8 cellular contexts compared by ENCODE assay signal in the genomic region with DNA sequence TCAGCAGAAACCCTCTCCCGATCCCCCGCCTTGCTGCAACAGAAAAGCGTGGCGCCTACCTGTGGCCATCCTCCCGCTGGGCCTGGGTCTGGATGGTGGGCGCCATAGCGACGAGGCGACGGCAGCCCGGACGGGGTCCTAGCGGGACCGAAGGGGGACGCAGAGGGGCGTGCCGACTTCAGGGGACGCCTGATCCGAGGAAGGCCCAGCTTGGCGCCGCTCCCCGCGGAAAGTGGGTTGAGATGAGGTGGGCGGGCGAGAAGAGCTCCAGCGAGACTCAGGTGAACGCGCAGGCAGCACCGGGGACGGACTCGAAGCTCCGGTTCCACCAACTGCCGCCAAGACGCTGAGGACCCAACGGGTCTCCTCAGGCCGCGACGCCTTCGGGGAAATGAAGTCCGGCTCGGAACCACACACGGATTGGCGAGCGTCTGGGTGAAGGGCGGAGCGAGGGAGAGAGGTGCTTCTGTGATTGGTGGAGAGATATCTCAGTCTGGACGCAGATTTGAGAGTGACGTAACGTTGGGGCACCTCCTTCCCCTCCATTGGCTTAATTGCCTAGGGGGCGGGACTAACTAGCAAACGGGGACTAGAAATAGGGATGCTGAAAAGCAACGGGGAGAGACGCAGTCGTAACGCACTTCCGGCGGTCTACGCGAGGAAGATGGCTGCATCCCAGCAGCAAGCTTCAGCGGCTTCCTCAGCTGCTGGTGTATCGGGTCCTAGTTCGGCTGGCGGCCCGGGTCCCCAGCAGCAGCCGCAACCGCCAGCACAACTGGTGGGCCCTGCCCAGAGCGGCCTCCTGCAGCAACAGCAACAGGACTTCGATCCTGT. TPM values are rescaled to one million over a fixed set of nuclear protein-coding genes. Genes with fewer than 3 reads are reported as not detected.
DNase-seq lines count a peak whose midpoint lies in the region; ATAC-seq and TF ChIP-seq lines count a peak whose summit lies in the region.

Gene MED29, plus strand, starts transcription at position 620 of the 834 bp plus-strand sequence. Its CDS starts 45 bp downstream, at position 665.
Gene PAF1, minus strand, starts transcription at position 348 of the 834 bp plus-strand sequence. Its CDS starts 242 bp downstream, at position 106.

- peak in 1 of 3 experiments; percentile 8 for TF ChIP-seq CTCF in ascending aorta (IDR thresholded peaks at IDR 0.05)
- TF ChIP-seq CTCF in uterus (IDR thresholded peaks at IDR 0.05), result peak in 1 of 4 experiments; percentile 27

- peak; percentile 90 for ATAC-seq in GM18502 (IDR thresholded peaks at IDR 0.05; ENCODE audit: poor library complexity, unreplicated experiment)
- peak; percentile 86 for ATAC-seq in HG02970 (IDR thresholded peaks at IDR 0.05; ENCODE audit: low FRiP score, unreplicated experiment)
- ATAC-seq in right cardiac atrium, result peak; percentile 96 to 97

- peak within 1 kb of the TSS; percentile 98 to 100 for H3K27ac ChIP-seq in ascending aorta
- H3K27ac ChIP-seq in right cardiac atrium (ENCODE audit: low read length), result peak within 1 kb of the TSS; percentile 96
- peak within 1 kb of the TSS; percentile 88 to 99 for H3K27ac ChIP-seq in uterus

- peaks cover 14% of the 10 kb centered on the region for H3K4me1 Mint-ChIP-seq in T-helper 2 cell treated with Interferon-gamma antibody and Interleukin-4, amounts not matched to agents 5 μg/mL and 100 μg/mL, for 36 hours (ENCODE audit: low read depth)

- peak within 1 kb of the TSS; percentile 98 for H3K27ac Mint-ChIP-seq in T-helper 2 cell treated with Interferon-gamma antibody and Interleukin-4, amounts not matched to agents 5 μg/mL and 100 μg/mL, for 36 hours

- H3K36me3 ChIP-seq in ascending aorta, result peaks cover 54 to 57% of the 10 kb centered on the region in 2 donors
- no peaks in the 10 kb centered on the region for H3K36me3 ChIP-seq in uterus

- H3K36me3 Mint-ChIP-seq in T-helper 2 cell treated with Interferon-gamma antibody and Interleukin-4, amounts not matched to agents 5 μg/mL and 100 μg/mL, for 36 hours (ENCODE audit: low read depth), result peaks cover 56% of the 10 kb centered on the region

- peak; percentile 77 to 89 for TF ChIP-seq POLR2A in uterus (IDR thresholded peaks at IDR 0.05)

- H3K9me3 ChIP-seq in ascending aorta (no peaks in the 10 kb centered on the region), right cardiac atrium (ENCODE audit: control insufficient read depth, low read length) (no peaks in the 10 kb centered on the region), uterus (no peaks in the 10 kb centered on the region)

- H3K4me3 Mint-ChIP-seq in T-helper 2 cell treated with Interferon-gamma antibody and Interleukin-4, amounts not matched to agents 5 μg/mL and 100 μg/mL, for 36 hours, result peak within 1 kb of the TSS; percentile 99

- WGBS in right cardiac atrium, result under 1% methylated on average over 68 of the region's 68 CpGs

- no peaks in the 10 kb centered on the region for H3K27me3 ChIP-seq in ascending aorta
- H3K27me3 ChIP-seq in right cardiac atrium (ENCODE audit: control insufficient read depth, insufficient read depth), result no peaks in the 10 kb centered on the region
- H3K27me3 ChIP-seq in uterus, result no peaks in the 10 kb centered on the region

- peaks cover 8 to 21% of the 10 kb centered on the region in 2 donors for H3K4me1 ChIP-seq in ascending aorta
- peaks cover 2% of the 10 kb centered on the region for H3K4me1 ChIP-seq in right cardiac atrium (ENCODE audit: control insufficient read depth, insufficient read depth, low read length)
- H3K4me1 ChIP-seq in uterus, result peaks cover 4 to 7% of the 10 kb centered on the region in 2 donors

- intact Hi-C loops in ascending aorta (cut with DNase I) (loop anchor here (1.0 to 2.0 kb wide), 6 partner anchors 19 to 142 kb away; partner anchors contain the start of genes EID2B, PLEKHG2, SAMD4B and TIMM50), right cardiac atrium (cut with DNase I) (no loop called here), uterus (cut with DNase I; ENCODE audit: low total_unique reads) (no loop called here)

- DNase-seq in NCI-H1930 (lab: John Stamatoyannopoulos, UW) (peak; percentile 100), ascending aorta (ENCODE audit: low spot score in 2 of 2) (peak; percentile 94 to 99), right cardiac atrium (peak; percentile 97 to 98 (median 98)), pulmonary artery endothelial cell (ENCODE audit: low read depth, low spot score) (peak; percentile 99), uterus (peak; percentile 97 to 99)
- peak; percentile 96 for DNase-seq in T-helper 2 cell treated with Interferon-gamma antibody and Interleukin-4, amounts not matched to agents 5 μg/mL and 100 μg/mL, for 36 hours (ENCODE audit: low spot score)

- H3K4me3 ChIP-seq in ascending aorta (peak within 1 kb of the TSS; percentile 78 to 93), right cardiac atrium (ENCODE audit: low read length) (peak within 1 kb of the TSS; percentile 96), uterus (peak within 1 kb of the TSS; percentile 79 to 96)

- no peaks in the 10 kb centered on the region for H3K9me3 Mint-ChIP-seq in T-helper 2 cell treated with Interferon-gamma antibody and Interleukin-4, amounts not matched to agents 5 μg/mL and 100 μg/mL, for 36 hours

- H3K27me3 Mint-ChIP-seq in T-helper 2 cell treated with Interferon-gamma antibody and Interleukin-4, amounts not matched to agents 5 μg/mL and 100 μg/mL, for 36 hours (ENCODE audit: low read depth), result no peaks in the 10 kb centered on the region

RNA-seq across cellular contexts. Expression of gene MED29, which starts in this region (rescaled TPM):
- total RNA-seq in ascending aorta, result 60.8 TPM
- total RNA-seq in right cardiac atrium, result 10 to 100 TPM; 25.1 to 31.8 (median 27.0) TPM
- polyA plus RNA-seq in right cardiac atrium, result 38.3 TPM
- 14.2 and 20.1 TPM in 2 replicates for total RNA-seq in pulmonary artery endothelial cell
- total RNA-seq in uterus, result 100 to 1,000 TPM in 1 of 4 donors, 10 to 100 TPM in 3; 15.6 to 282 (median 40.8) TPM

RNA-seq across cellular contexts. Expression of gene PAF1, which starts in this region (rescaled TPM):
- total RNA-seq in ascending aorta (12.7 TPM), right cardiac atrium (10 to 100 TPM; 41.0 to 42.8 (median 41.3) TPM), pulmonary artery endothelial cell (42.3 and 55.5 TPM in 2 replicates), uterus (10 to 100 TPM; 21.8 to 65.6 (median 33.7) TPM)
- polyA plus RNA-seq in right cardiac atrium, result 43.5 TPM

Comparison
In these comparisons a context has a peak if more than half of its experiments do, and no peak if none do; other contexts are left out.
1. Peak in every context shown above with its lines: DNase-seq, ATAC-seq, H3K4me3 ChIP-seq and H3K27ac ChIP-seq.